In genomic region chr15:68279218-68279533, GRCh38 we compare ENCODE assay signal across 8 cellular contexts.
DNase-seq lines count a peak whose midpoint lies in the region; ATAC-seq and TF ChIP-seq lines count a peak whose summit lies in the region.

No MANE protein-coding gene starts in this region.

- H3K79me2 ChIP-seq in SU-DHL-6 (ENCODE audit: insufficient read depth, low read length): peaks cover 63% of the 10 kb centered on the region

- peak overlapping the region; percentile 99 for H3K4me3 ChIP-seq in GM06990 (replicated peaks; ENCODE audit: low read depth, low read length)
- H3K4me3 ChIP-seq in SU-DHL-6 (ENCODE audit: insufficient read depth, low read length, poor library complexity, severe bottlenecking): peak overlapping the region; percentile 76
- H3K4me3 ChIP-seq in rectal smooth muscle tissue (ENCODE audit: low read length): peak overlapping the region; percentile 100

- H2AFZ ChIP-seq in SU-DHL-6 (ENCODE audit: low read depth, low read length, severe bottlenecking): no peak overlapping the region

- TF ChIP-seq CTCF in GM06990 (IDR thresholded peaks at IDR 0.05; ENCODE audit: insufficient read depth, low read length, poor library complexity, severe bottlenecking) (no peak), SU-DHL-6 (IDR thresholded peaks at IDR 0.05; ENCODE audit: insufficient read depth, low read length, poor library complexity, severe bottlenecking) (no peak)

- ATAC-seq in HG03159 (IDR thresholded peaks at IDR 0.05; ENCODE audit: unreplicated experiment): no peak

- H3K9me2 ChIP-seq in SU-DHL-6 (replicated peaks; ENCODE audit: insufficient read depth, low read length): no peaks in the 10 kb centered on the region

- H3K4me1 ChIP-seq in rectal smooth muscle tissue (ENCODE audit: control insufficient read depth, insufficient read depth, low read length): peaks cover 26% of the 10 kb centered on the region

- H3K9me3 ChIP-seq in SU-DHL-6 (ENCODE audit: insufficient read depth, low read length): no peaks in the 10 kb centered on the region

- H4K20me1 ChIP-seq in SU-DHL-6 (ENCODE audit: low read depth, low read length): peaks cover 27% of the 10 kb centered on the region

- no peak for DNase-seq in GM06990 (ENCODE audit: extremely low read depth, insufficient read length)
- peak; percentile 36 for DNase-seq in fibroblast of peridontal ligament (ENCODE audit: extremely low read depth)
- DNase-seq in NCI-H128 (lab: John Stamatoyannopoulos, UW; ENCODE audit: unreplicated experiment): no peak
- no peak for DNase-seq in ecto neural progenitor cell (ENCODE audit: low spot score)
- no peak for DNase-seq in NCI-H146 treated with DMSO at 0.1 percent for 48 hours (lab: John Stamatoyannopoulos, UW; ENCODE audit: unreplicated experiment)

- H3K9ac ChIP-seq in SU-DHL-6 (ENCODE audit: low read length) (peak overlapping the region; percentile 85), rectal smooth muscle tissue (ENCODE audit: low read length) (peak overlapping the region; percentile 77)

- H3K27me3 ChIP-seq in GM06990 (replicated peaks; ENCODE audit: control insufficient read depth, insufficient read depth, low read length) (no peaks in the 10 kb centered on the region), SU-DHL-6 (ENCODE audit: low read length) (no peaks in the 10 kb centered on the region), rectal smooth muscle tissue (ENCODE audit: control insufficient read depth, insufficient read depth, low read length) (no peaks in the 10 kb centered on the region)

- H3K36me3 ChIP-seq in GM06990 (ENCODE audit: control insufficient read depth, insufficient read depth, low read length) (no peaks in the 10 kb centered on the region; the same call in 1 of the 2 replicates), SU-DHL-6 (ENCODE audit: low read length) (peaks cover 5% of the 10 kb centered on the region), rectal smooth muscle tissue (ENCODE audit: control insufficient read depth, insufficient read depth, low read length) (no peaks in the 10 kb centered on the region)

- peaks cover 11% of the 10 kb centered on the region for H3F3A ChIP-seq in SU-DHL-6 (ENCODE audit: insufficient read depth)

- H3K27ac ChIP-seq in SU-DHL-6 (ENCODE audit: low read depth, low read length) (peak overlapping the region; percentile 93; the same call in 1 of the 2 replicates), rectal smooth muscle tissue (ENCODE audit: low read depth, low read length) (peak overlapping the region; percentile 100)

- peak overlapping the region; percentile 97 for H3K4me2 ChIP-seq in SU-DHL-6 (ENCODE audit: low read depth, low read length, poor library complexity, severe bottlenecking)
